Comparison of ENCODE assay signal across 8 cellular contexts in the genomic region with DNA sequence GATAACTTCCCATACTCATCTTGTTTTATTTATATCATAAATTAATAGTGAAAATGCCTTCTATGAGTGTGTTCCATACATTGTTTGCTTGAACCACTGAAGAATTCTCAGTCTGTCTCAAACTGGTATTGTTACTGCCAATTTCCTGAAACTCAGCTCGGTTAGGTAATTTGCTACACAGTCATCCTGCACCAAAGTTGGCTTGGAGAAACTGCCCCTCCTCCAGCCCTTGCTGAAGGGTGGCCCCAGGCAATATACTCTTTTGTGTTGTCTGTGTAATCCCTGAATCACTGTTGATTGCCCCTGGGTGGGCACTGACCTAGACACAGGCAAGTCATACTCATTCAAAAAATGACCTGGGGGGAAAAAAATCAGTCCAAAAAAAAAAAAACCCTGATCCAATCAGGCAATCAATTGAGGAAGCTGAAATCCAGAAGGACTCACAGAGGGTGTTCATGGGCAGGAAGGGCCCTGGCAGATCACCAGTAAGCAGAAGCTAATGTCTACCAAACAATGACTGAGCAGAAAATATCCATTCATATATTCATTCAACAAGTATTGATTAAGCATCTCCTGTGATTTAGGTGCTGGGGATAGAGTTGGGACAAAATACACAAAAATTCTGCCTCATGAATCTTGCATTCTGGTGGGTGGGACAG. TPM values are rescaled to one million over a fixed set of nuclear protein-coding genes. Genes with fewer than 3 reads are reported as not detected.
A peak's percentile ranks its signal among the peaks of the same experiment; 100 is the strongest.
DNase-seq lines count a peak whose midpoint lies in the region; ATAC-seq and TF ChIP-seq lines count a peak whose summit lies in the region.

No MANE protein-coding gene starts in this region.

- H3K4me3 ChIP-seq in CD8-positive, alpha-beta T cell (ENCODE audit: low read depth, low read length), result no peak overlapping the region
- H3K4me3 ChIP-seq in WERI-Rb-1 (ENCODE audit: low read depth, low read length), result no peak overlapping the region

- CTCF ChIA-PET in CD8-positive, alpha-beta T cell (lab: Charles Lee), result no interaction called here

- no peaks in the 10 kb centered on the region for H3K9me3 ChIP-seq in CD8-positive, alpha-beta T cell (ENCODE audit: low read length)
- no peaks in the 10 kb centered on the region for H3K9me3 ChIP-seq in WERI-Rb-1 (ENCODE audit: severe bottlenecking)

- H3K27me3 Mint-ChIP-seq in CD8-positive, alpha-beta T cell (ENCODE audit: low read depth), result peaks cover 22% of the 10 kb centered on the region

- H3K4me1 ChIP-seq in CD8-positive, alpha-beta T cell (ENCODE audit: insufficient read depth, low read length), result peaks cover 10% of the 10 kb centered on the region

- intact Hi-C loops in CD8-positive, alpha-beta T cell (cut with DNase I, micrococcal nuclease), result no loop called here

- H3K36me3 ChIP-seq in CD8-positive, alpha-beta T cell (ENCODE audit: insufficient read depth, low read length), result no peaks in the 10 kb centered on the region
- no peaks in the 10 kb centered on the region; the same call in 1 of the 2 replicates for H3K36me3 ChIP-seq in WERI-Rb-1

- ATAC-seq in HG02642 (IDR thresholded peaks at IDR 0.05; ENCODE audit: poor library complexity, unreplicated experiment), result peak; percentile 38
- no peak for ATAC-seq in CD8-positive, alpha-beta T cell

- H3K4me3 Mint-ChIP-seq in CD8-positive, alpha-beta T cell, result no peak overlapping the region

- peaks cover 5% of the 10 kb centered on the region for H3K27me3 ChIP-seq in CD8-positive, alpha-beta T cell (ENCODE audit: insufficient read depth, low read length)
- H3K27me3 ChIP-seq in WERI-Rb-1 (ENCODE audit: insufficient read depth, low read depth, severe bottlenecking), result no peaks in the 10 kb centered on the region

- H3K4me1 Mint-ChIP-seq in CD8-positive, alpha-beta T cell (ENCODE audit: low read depth), result peaks cover 14% of the 10 kb centered on the region

- POLR2A ChIA-PET in CD8-positive, alpha-beta T cell (lab: Charles Lee), result no interaction called here

- DNase-seq in NCI-H2081 (lab: John Stamatoyannopoulos, UW) (peak; percentile 29 to 57), NCI-H2081 treated with DMSO at 0.1 percent for 48 hours (lab: John Stamatoyannopoulos, UW) (no peak), RPMI7951 (ENCODE audit: low read depth) (peak; percentile 85), kidney tubule cell (ENCODE audit: low spot score) (peak; percentile 75), NCI-H1436 treated with DMSO at 0.1 percent for 48 hours (lab: John Stamatoyannopoulos, UW) (no peak), WERI-Rb-1 (no peak)
- DNase-seq in CD8-positive, alpha-beta T cell, result no peak

- no peak for TF ChIP-seq CTCF in CD8-positive, alpha-beta T cell (IDR thresholded peaks at IDR 0.05)
- TF ChIP-seq CTCF in WERI-Rb-1 (IDR thresholded peaks at IDR 0.05; ENCODE audit: low read depth, low read length), result no peak

- no peaks in the 10 kb centered on the region for H3K9me3 Mint-ChIP-seq in CD8-positive, alpha-beta T cell

- H3K27ac ChIP-seq in CD8-positive, alpha-beta T cell (ENCODE audit: low read depth, low read length), result no peak overlapping the region
- H3K27ac ChIP-seq in WERI-Rb-1, result no peak overlapping the region

- H3K27ac Mint-ChIP-seq in CD8-positive, alpha-beta T cell, result no peak overlapping the region

- H3K36me3 Mint-ChIP-seq in CD8-positive, alpha-beta T cell, result peaks cover 2% of the 10 kb centered on the region

RNA-seq across cellular contexts. Expression of a gene that starts 3.8 kb away (rescaled TPM):
- total RNA-seq in RPMI7951 (2014; rRNA removed; shearing (Covaris generic)), result 9.6 and 15.0 TPM in 2 replicates
- total RNA-seq in CD8-positive, alpha-beta T cell, result 1 to 10 TPM; 3.6 to 5.4 TPM

Comparison
In these comparisons a context has a peak if more than half of its experiments do, and no peak if none do; other contexts are left out.
1. DNase-seq: peak in NCI-H2081 (2 of 2), RPMI7951 (single experiment) and kidney tubule cell (single experiment); none in NCI-H2081 treated with DMSO at 0.1 percent for 48 hours (single experiment), NCI-H1436 treated with DMSO at 0.1 percent for 48 hours (single experiment), CD8-positive, alpha-beta T cell (0 of 7) and WERI-Rb-1 (single experiment).